3 cellular contexts compared by ENCODE assay signal in the genomic region with DNA sequence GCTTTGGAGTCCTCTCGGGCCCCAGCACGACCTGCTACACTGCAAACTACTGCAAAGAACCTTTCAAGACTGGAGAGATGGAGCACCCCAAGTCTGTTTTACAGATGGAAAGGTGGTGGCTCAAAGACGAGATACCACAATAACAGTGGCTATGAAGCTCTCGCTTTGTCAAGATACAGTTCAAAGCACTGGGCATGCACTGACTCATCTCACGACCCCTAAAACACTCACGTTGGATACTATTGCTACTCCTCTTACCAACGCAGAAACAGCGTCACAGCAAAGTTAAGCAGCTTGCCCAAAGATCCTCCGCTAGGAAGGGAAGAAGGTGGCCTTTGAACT.
TF ChIP-seq lines count a peak whose summit lies in the region.

No MANE protein-coding gene starts in this region.

TF ChIP-seq in SK-N-SH, 30 proteins besides CTCF, POLR2A, EP300 and RAD21:
- TF ChIP-seq MEF2A (IDR thresholded peaks at IDR 0.05; ENCODE audit: borderline replicate concordance, low read depth) (no peak), RFX5 (IDR thresholded peaks at IDR 0.05; ENCODE audit: low read length) (no peak), JUND (IDR thresholded peaks at IDR 0.05) (no peak), EZH2phosphoT487 (IDR thresholded peaks at IDR 0.05; ENCODE audit: borderline replicate concordance, low read depth) (no peak), TEAD4 (IDR thresholded peaks at IDR 0.05; ENCODE audit: borderline replicate concordance, insufficient read depth) (no peak), FOSL2 (IDR thresholded peaks at IDR 0.05; ENCODE audit: borderline replicate concordance, low read depth) (no peak)
- TF ChIP-seq, protein P1, sequence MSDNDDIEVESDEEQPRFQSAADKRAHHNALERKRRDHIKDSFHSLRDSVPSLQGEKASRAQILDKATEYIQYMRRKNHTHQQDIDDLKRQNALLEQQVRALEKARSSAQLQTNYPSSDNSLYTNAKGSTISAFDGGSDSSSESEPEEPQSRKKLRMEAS (IDR thresholded peaks at IDR 0.05; ENCODE audit: low read depth), result no peak

TF ChIP-seq in SK-N-SH treated with all-trans-retinoic acid at 6 μM for 48 hours, 23 proteins besides CTCF, POLR2A, EP300 and RAD21:
- TF ChIP-seq, protein P2, sequence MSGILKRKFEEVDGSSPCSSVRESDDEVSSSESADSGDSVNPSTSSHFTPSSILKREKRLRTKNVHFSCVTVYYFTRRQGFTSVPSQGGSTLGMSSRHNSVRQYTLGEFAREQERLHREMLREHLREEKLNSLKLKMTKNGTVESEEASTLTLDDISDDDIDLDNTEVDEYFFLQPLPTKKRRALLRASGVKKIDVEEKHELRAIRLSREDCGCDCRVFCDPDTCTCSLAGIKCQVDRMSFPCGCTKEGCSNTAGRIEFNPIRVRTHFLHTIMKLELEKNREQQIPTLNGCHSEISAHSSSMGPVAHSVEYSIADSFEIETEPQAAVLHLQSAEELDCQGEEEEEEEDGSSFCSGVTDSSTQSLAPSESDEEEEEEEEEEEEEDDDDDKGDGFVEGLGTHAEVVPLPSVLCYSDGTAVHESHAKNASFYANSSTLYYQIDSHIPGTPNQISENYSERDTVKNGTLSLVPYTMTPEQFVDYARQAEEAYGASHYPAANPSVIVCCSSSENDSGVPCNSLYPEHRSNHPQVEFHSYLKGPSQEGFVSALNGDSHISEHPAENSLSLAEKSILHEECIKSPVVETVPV (CRISPR knock-in tag; IDR thresholded peaks at IDR 0.05), result no peak
- no peak for TF ChIP-seq ZFP3 (CRISPR knock-in tag; IDR thresholded peaks at IDR 0.05)
- TF ChIP-seq ESRRG (CRISPR knock-in tag; IDR thresholded peaks at IDR 0.05), result no peak

TF ChIP-seq in endothelial cell of umbilical vein, 7 proteins besides CTCF, POLR2A, EP300 and RAD21:
- no peak for TF ChIP-seq FOS (IDR thresholded peaks at IDR 0.05; ENCODE audit: borderline replicate concordance, insufficient read depth, low read length)
- no peak for TF ChIP-seq MYC (IDR thresholded peaks at IDR 0.05; ENCODE audit: low read depth, low read length)
- TF ChIP-seq EZH2 (IDR thresholded peaks at IDR 0.05; ENCODE audit: borderline replicate concordance, low read depth, low read length, severe bottlenecking), result no peak
- no peak for TF ChIP-seq GATA2 (IDR thresholded peaks at IDR 0.05; ENCODE audit: insufficient read depth, insufficient read length, low read depth, low read length)
- TF ChIP-seq JUN (IDR thresholded peaks at IDR 0.05; ENCODE audit: borderline replicate concordance, insufficient read depth, insufficient read length, low read depth), result no peak
- TF ChIP-seq POLR2AphosphoS5 (IDR thresholded peaks at IDR 0.05; ENCODE audit: insufficient read depth, low read depth, low read length), result no peak
- TF ChIP-seq, protein P1 (IDR thresholded peaks at IDR 0.05; ENCODE audit: insufficient read depth, insufficient read length), result no peak
TF ChIP-seq in endothelial cell of umbilical vein: peak in this region for 0.
